In genomic region chr10:68074775-68075549, GRCh38 we compare ENCODE assay signal across 8 cellular contexts. TPM values are rescaled to one million over a fixed set of nuclear protein-coding genes. Genes with fewer than 3 reads are reported as not detected.
DNase-seq lines count a peak whose midpoint lies in the region; ATAC-seq and TF ChIP-seq lines count a peak whose summit lies in the region.

TSS of gene HERC4 (minus strand) at chr10:68075283. CDS start at chr10:68073108, 2,175 bp downstream.

- POLR2A ChIA-PET in AG04449 (lab: Yijun Ruan, JAX): no interaction called here

- WGBS in spleen, 5 donors: 0 to 1% (median 0%) methylated on average over 40 to 64 of the region's 64 CpGs

- peaks cover 0 to 15% (median 5%) of the 10 kb centered on the region in 6 donors for H3K36me3 ChIP-seq in spleen

- H3K4me3 ChIP-seq in AG04449 (ENCODE audit: low read depth, low read length): peak within 1 kb of the TSS; percentile 97
- peak within 1 kb of the TSS; percentile 63 to 94 (median 82) for H3K4me3 ChIP-seq in spleen

- no peaks in the 10 kb centered on the region for H3K27me3 ChIP-seq in spleen (replicated peaks in 1 of 7)

- intact Hi-C loops in spleen (cut with DNase I; ENCODE audit: low total_unique reads): no loop called here

- H3K4me1 ChIP-seq in spleen: peaks cover 26 to 50% (median 38%) of the 10 kb centered on the region in 6 donors

- peak within 1 kb of the TSS; percentile 93 to 100 (median 100) for H3K27ac ChIP-seq in spleen

- DNase-seq in AG04449 (ENCODE audit: low read depth, low spot score) (no peak), NCI-H2196 treated with DMSO at 0.1 percent for 48 hours (lab: John Stamatoyannopoulos, UW; ENCODE audit: unreplicated experiment) (peak; percentile 65), inferior parietal cortex (ENCODE audit: extremely low spot score) (peak; percentile 84), spleen (peak; percentile 97)
- peak; percentile 75 for DNase-seq in activated CD4-positive, CD25-positive, alpha-beta regulatory T cell treated with anti-CD3 and anti-CD28 coated beads, Interleukin-2, amount 50 U/mL, for 16 hours (ENCODE audit: low read depth, low spot score)
- peak; percentile 85 for DNase-seq in central memory CD4-positive, alpha-beta T cell

- no peaks in the 10 kb centered on the region for H3K9me3 ChIP-seq in spleen

- CTCF ChIA-PET in AG04449 (lab: Yijun Ruan, JAX): interaction anchor here (0.7 to 4.6 kb wide), 2 partner anchors 81 kb away, joined by 3 to 50 read pairs; no protein-coding TSS in a partner anchor

- ATAC-seq in GM18861 (IDR thresholded peaks at IDR 0.05; ENCODE audit: unreplicated experiment) (peak; percentile 83), HG03095 (IDR thresholded peaks at IDR 0.05; ENCODE audit: unreplicated experiment) (peak; percentile 87)

- peak; percentile 17 to 78 (median 76) for TF ChIP-seq POLR2A in spleen (IDR thresholded peaks at IDR 0.05)

- TF ChIP-seq CTCF in AG04449 (IDR thresholded peaks at IDR 0.05; ENCODE audit: insufficient read depth, low read length, missing control alignments): no peak
- no peak for TF ChIP-seq CTCF in spleen (IDR thresholded peaks at IDR 0.05 in 8 of 11, conservative IDR thresholded peaks at IDR 0.05 in 3 of 11)

RNA-seq across cellular contexts. Expression of gene HERC4, which starts in this region (rescaled TPM):
- 100 to 1,000 TPM in 5 of 7 donors, 10 to 100 TPM in 2; 75.5 to 124 (median 104) TPM for total RNA-seq in spleen
- polyA plus RNA-seq in spleen: 10 to 100 TPM; 18.2 to 23.3 (median 19.5) TPM
